ENCODE assay signal across 1 cellular context in the genomic region with DNA sequence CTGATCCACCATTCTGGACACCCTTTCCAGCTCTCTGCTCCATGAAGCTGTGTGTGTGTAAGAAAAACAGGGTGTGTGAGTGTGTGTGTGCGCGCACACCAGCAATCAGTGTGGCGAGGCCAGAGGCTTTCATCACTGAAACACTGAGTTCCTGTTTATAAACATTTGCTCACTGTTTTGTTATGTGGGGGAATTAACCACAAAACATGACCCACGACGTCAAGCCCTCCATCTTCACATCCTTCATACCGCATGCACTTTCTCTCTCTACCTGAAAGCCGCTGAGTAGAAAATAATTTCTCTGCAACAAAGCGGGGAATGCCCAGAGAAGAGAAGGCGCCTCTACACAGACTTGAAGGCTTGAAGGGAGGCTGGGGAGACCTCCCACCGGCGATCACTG.
TF ChIP-seq lines count a peak whose summit lies in the region.

No MANE protein-coding gene starts in this region.

TF ChIP-seq in IMR-90, 13 proteins besides CTCF, POLR2A, EP300 and RAD21 (continued from another document):
- TF ChIP-seq, protein P1, sequence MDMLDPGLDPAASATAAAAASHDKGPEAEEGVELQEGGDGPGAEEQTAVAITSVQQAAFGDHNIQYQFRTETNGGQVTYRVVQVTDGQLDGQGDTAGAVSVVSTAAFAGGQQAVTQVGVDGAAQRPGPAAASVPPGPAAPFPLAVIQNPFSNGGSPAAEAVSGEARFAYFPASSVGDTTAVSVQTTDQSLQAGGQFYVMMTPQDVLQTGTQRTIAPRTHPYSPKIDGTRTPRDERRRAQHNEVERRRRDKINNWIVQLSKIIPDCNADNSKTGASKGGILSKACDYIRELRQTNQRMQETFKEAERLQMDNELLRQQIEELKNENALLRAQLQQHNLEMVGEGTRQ (IDR thresholded peaks at IDR 0.05; ENCODE audit: low read depth, low read length), result no peak
- TF ChIP-seq MAZ (IDR thresholded peaks at IDR 0.05; ENCODE audit: borderline replicate concordance, low read depth, low read length) (no peak), MAFK (IDR thresholded peaks at IDR 0.05; ENCODE audit: low read depth, low read length) (no peak), BHLHE40 (IDR thresholded peaks at IDR 0.05; ENCODE audit: low read depth, low read length) (no peak; the same call in 1 of the 2 replicates), MXI1 (IDR thresholded peaks at IDR 0.05; ENCODE audit: borderline replicate concordance, low read depth, low read length) (no peak), NFE2L2 (IDR thresholded peaks at IDR 0.05; ENCODE audit: low read depth, low read length) (no peak), RFX5 (IDR thresholded peaks at IDR 0.05; ENCODE audit: low read depth, low read length) (no peak), SMC3 (IDR thresholded peaks at IDR 0.05; ENCODE audit: low read depth, low read length) (no peak), CEBPB (IDR thresholded peaks at IDR 0.05; ENCODE audit: low read depth, low read length) (no peak)
- TF ChIP-seq, protein P2, sequence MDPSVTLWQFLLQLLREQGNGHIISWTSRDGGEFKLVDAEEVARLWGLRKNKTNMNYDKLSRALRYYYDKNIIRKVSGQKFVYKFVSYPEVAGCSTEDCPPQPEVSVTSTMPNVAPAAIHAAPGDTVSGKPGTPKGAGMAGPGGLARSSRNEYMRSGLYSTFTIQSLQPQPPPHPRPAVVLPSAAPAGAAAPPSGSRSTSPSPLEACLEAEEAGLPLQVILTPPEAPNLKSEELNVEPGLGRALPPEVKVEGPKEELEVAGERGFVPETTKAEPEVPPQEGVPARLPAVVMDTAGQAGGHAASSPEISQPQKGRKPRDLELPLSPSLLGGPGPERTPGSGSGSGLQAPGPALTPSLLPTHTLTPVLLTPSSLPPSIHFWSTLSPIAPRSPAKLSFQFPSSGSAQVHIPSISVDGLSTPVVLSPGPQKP (IDR thresholded peaks at IDR 0.05; ENCODE audit: borderline replicate concordance, low read depth, low read length), result no peak
